17 cellular contexts compared by ENCODE assay signal in genomic region chr6:4352731-4353130, GRCh38.
DNase-seq lines count a peak whose midpoint lies in the region; ATAC-seq and TF ChIP-seq lines count a peak whose summit lies in the region.
"Had no signal": no experiment of that assay in that cellular context is flagged by ENCODE, and none has a peak within 500 bp of the region (broad histone marks: within the 10 kb centered on the region; RNA-seq: fewer than 3 reads in every experiment).

No MANE protein-coding gene starts in this region.

- H3K18ac ChIP-seq in mesenchymal stem cell (ENCODE audit: low read depth in 1 of 2, low read length in 2 of 2), result peak overlapping the region in 1 of 2 experiments; percentile 51

- H2BK15ac ChIP-seq in mesenchymal stem cell (ENCODE audit: low read depth, poor library complexity, severe bottlenecking), result no peak overlapping the region

- H2AK5ac ChIP-seq in mesenchymal stem cell (ENCODE audit: low read length, severe bottlenecking), result no peak overlapping the region

- H3K14ac ChIP-seq in mesenchymal stem cell (ENCODE audit: low read length in 2 of 2), result no peak overlapping the region

- H3K4me2 ChIP-seq in PC-3 (ENCODE audit: low read length), result 0 out of 2 replicates have a peak overlapping the region, but pooled peaks have one; percentile 82
- no peak overlapping the region for H3K4me2 ChIP-seq in mesenchymal stem cell (ENCODE audit: low read length, poor library complexity, severe bottlenecking)
- H3K4me2 ChIP-seq: BLaER1 had no signal

- H3K4me1 Mint-ChIP-seq in progenitor cell of endocrine pancreas (ENCODE audit: low read depth), result peaks cover 2% of the 10 kb centered on the region

- H3K36me3 Mint-ChIP-seq in progenitor cell of endocrine pancreas (ENCODE audit: insufficient read depth), result no peaks in the 10 kb centered on the region
- H3K36me3 Mint-ChIP-seq: brain had no signal

- no peak overlapping the region for H3K4me3 ChIP-seq in PC-3 (ENCODE audit: low read length)
- peak overlapping the region in 1 of 59 donors; percentile 45 for H3K4me3 ChIP-seq in dorsolateral prefrontal cortex
- H3K4me3 ChIP-seq in mesenchymal stem cell (ENCODE audit: insufficient read depth in 1 of 2, low read depth in 1 of 2, low read length in 2 of 2), result no peak overlapping the region
- no peak overlapping the region for H3K4me3 ChIP-seq in skin epidermis
- H3K4me3 ChIP-seq: BLaER1, upper lobe of left lung had no signal

- no peak overlapping the region for H3K4me3 Mint-ChIP-seq in progenitor cell of endocrine pancreas (ENCODE audit: low read depth)
- H3K4me3 Mint-ChIP-seq: effector memory CD8-positive, alpha-beta T cell had no signal

- H3K36me3 ChIP-seq in PC-3 (ENCODE audit: low read depth, low read length) (no peaks in the 10 kb centered on the region), mesenchymal stem cell (ENCODE audit: control insufficient read depth in 1 of 2, insufficient read depth in 2 of 2, low read depth in 1 of 2, low read length in 2 of 2) (no peaks in the 10 kb centered on the region)
- H3K36me3 ChIP-seq: BLaER1, upper lobe of left lung had no signal

- intact Hi-C loops in PC-3 (cut with micrococcal nuclease) (loop anchor here (10.0 kb wide), 3 partner anchors 68 to 422 kb away; partner anchors contain the start of gene CDYL), dorsolateral prefrontal cortex (cut with DNase I) (loop anchor here (2.0 to 5.0 kb wide), 5 partner anchors 70 to 580 kb away; no protein-coding TSS in a partner anchor)

- no peak overlapping the region for H4K91ac ChIP-seq in mesenchymal stem cell (ENCODE audit: low read length)

- ATAC-seq in PC-3, result no peak
- ATAC-seq: effector memory CD8-positive, alpha-beta T cell had no signal

- peak overlapping the region; percentile 60; the same call in 1 of the 2 replicates for H3K9ac ChIP-seq in PC-3 (ENCODE audit: low read length)
- H3K9ac ChIP-seq in mesenchymal stem cell (ENCODE audit: low read length), result no peak overlapping the region
- H3K9ac ChIP-seq: BLaER1 had no signal

- no peak overlapping the region for H3K23ac ChIP-seq in mesenchymal stem cell (ENCODE audit: low read length in 2 of 2)

- H3K79me1 ChIP-seq in mesenchymal stem cell (replicated peaks; ENCODE audit: low read length, poor library complexity, severe bottlenecking), result no peaks in the 10 kb centered on the region

- H3K27me3 ChIP-seq in PC-3 (ENCODE audit: low read length), result no peaks in the 10 kb centered on the region
- H3K27me3 ChIP-seq in dorsolateral prefrontal cortex, result no peaks in the 10 kb centered on the region
- no peaks in the 10 kb centered on the region for H3K27me3 ChIP-seq in mesenchymal stem cell (ENCODE audit: control insufficient read depth in 1 of 2, insufficient read depth in 1 of 2, low read length in 2 of 2)
- H3K27me3 ChIP-seq: BLaER1, upper lobe of left lung had no signal

- peaks cover 3% of the 10 kb centered on the region for H3K9me3 Mint-ChIP-seq in progenitor cell of endocrine pancreas (ENCODE audit: low read depth)
- H3K9me3 Mint-ChIP-seq: effector memory CD8-positive, alpha-beta T cell had no signal

- peaks cover 30% of the 10 kb centered on the region for H3K27me3 Mint-ChIP-seq in progenitor cell of endocrine pancreas

- H3K27ac ChIP-seq in PC-3 (ENCODE audit: low read length) (peak overlapping the region; percentile 81), dorsolateral prefrontal cortex (peak overlapping the region in 51 of 59 donors; percentile 14 to 87 (median 74)), mesenchymal stem cell (ENCODE audit: low read length, poor library complexity, severe bottlenecking) (no peak overlapping the region), skin epidermis (peak overlapping the region in 12 of 21 experiments; percentile 10 to 79 (median 63))
- H3K27ac ChIP-seq: BLaER1 had no signal

- no peaks in the 10 kb centered on the region for H3F3A ChIP-seq in PC-3 (ENCODE audit: low read length, unreplicated experiment)

- no peak overlapping the region for H3K27ac Mint-ChIP-seq in progenitor cell of endocrine pancreas
- H3K27ac Mint-ChIP-seq: effector memory CD8-positive, alpha-beta T cell had no signal

- H3K9me2 ChIP-seq in PC-3 (replicated peaks; ENCODE audit: low read length), result no peaks in the 10 kb centered on the region

- no peak overlapping the region for H4K8ac ChIP-seq in mesenchymal stem cell (ENCODE audit: low read length)

- 97% methylated on average over 6 of the region's 6 CpGs for WGBS in mesenchymal stem cell

- no peak for TF ChIP-seq CTCF in PC-3 (conservative IDR thresholded peaks at IDR 0.05; ENCODE audit: low read depth, low read length)
- TF ChIP-seq CTCF in dorsolateral prefrontal cortex (IDR thresholded peaks at IDR 0.05 in 54 of 56, conservative IDR thresholded peaks at IDR 0.05 in 2 of 56; ENCODE audit: low read depth in 1 of 56, partially characterized antibody in 56 of 56), result peak in 22 of 56 donors; percentile 11 to 42 (median 24)
- TF ChIP-seq CTCF in progenitor cell of endocrine pancreas (IDR thresholded peaks at IDR 0.05; ENCODE audit: unreplicated experiment), result no peak

- CTCF ChIA-PET in PC-3 (lab: Charles Lee), result no interaction called here

- POLR2A ChIA-PET in PC-3 (lab: Charles Lee; ENCODE audit: unreplicated experiment), result no interaction called here

- no TSS peak for BruUV-seq in PC-3 (replicated peaks; lab: Mats Ljungman, UMichigan)

- H2BK120ac ChIP-seq in mesenchymal stem cell (ENCODE audit: low read depth, low read length), result no peak overlapping the region

- H2AFZ ChIP-seq in PC-3 (ENCODE audit: low read length), result no peak overlapping the region
- H2AFZ ChIP-seq in mesenchymal stem cell (ENCODE audit: low read depth, low read length), result no peak overlapping the region

- no peak overlapping the region for H2BK5ac ChIP-seq in mesenchymal stem cell (ENCODE audit: low read depth, low read length, poor library complexity, severe bottlenecking)

- peak overlapping the region; percentile 13 to 86 for H2BK12ac ChIP-seq in mesenchymal stem cell (ENCODE audit: low read length in 2 of 2)

- no peaks in the 10 kb centered on the region for H3K79me2 ChIP-seq in PC-3 (ENCODE audit: low read length)

- DNase-seq in PC-3 (no peak), dorsolateral prefrontal cortex (no peak), mesenchymal stem cell (peak; percentile 26), progenitor cell of endocrine pancreas (ENCODE audit: low spot score, unreplicated experiment) (no peak), NCI-H524 treated with DMSO at 0.1 percent for 48 hours (lab: John Stamatoyannopoulos, UW) (no peak)
- DNase-seq in stimulated activated CD4-positive, alpha-beta T cell treated with anti-CD3 and anti-CD28 coated beads, Interleukin-4, amount 100 ng/mL, for 1 hour, result no peak
- DNase-seq: activated naive CD4-positive, alpha-beta T cell treated with Interleukin-2 at 50 U/mL for 16 hours; DMS 273 treated with DMSO at 0.1 percent for 48 hours; effector memory CD8-positive, alpha-beta T cell; Kasumi-1; NCI-H1436; NCI-H345; stimulated activated CD4-positive, alpha-beta T cell treated with anti-CD3 and anti-CD28 coated beads, Interleukin-4, amount 100 ng/mL, for 24 hours; upper lobe of left lung had no signal

- peak overlapping the region; percentile 0 to 49 for H3K4ac ChIP-seq in mesenchymal stem cell (ENCODE audit: low read depth in 1 of 2, low read length in 2 of 2)

- H3K4me1 ChIP-seq in PC-3 (ENCODE audit: insufficient read depth, low read length), result peaks cover 50% of the 10 kb centered on the region
- peaks cover 15% of the 10 kb centered on the region for H3K4me1 ChIP-seq in mesenchymal stem cell (ENCODE audit: control insufficient read depth, insufficient read depth, low read depth, low read length)

- H3K9me3 ChIP-seq in PC-3 (ENCODE audit: low read length) (no peaks in the 10 kb centered on the region), mesenchymal stem cell (ENCODE audit: control insufficient read depth, low read length) (no peaks in the 10 kb centered on the region)
- H3K9me3 ChIP-seq: BLaER1, upper lobe of left lung had no signal

- no peaks in the 10 kb centered on the region for H4K20me1 ChIP-seq in PC-3 (ENCODE audit: low read length)
- H4K20me1 ChIP-seq: BLaER1 had no signal
